ENCODE assay signal across 8 cellular contexts in the genomic region with DNA sequence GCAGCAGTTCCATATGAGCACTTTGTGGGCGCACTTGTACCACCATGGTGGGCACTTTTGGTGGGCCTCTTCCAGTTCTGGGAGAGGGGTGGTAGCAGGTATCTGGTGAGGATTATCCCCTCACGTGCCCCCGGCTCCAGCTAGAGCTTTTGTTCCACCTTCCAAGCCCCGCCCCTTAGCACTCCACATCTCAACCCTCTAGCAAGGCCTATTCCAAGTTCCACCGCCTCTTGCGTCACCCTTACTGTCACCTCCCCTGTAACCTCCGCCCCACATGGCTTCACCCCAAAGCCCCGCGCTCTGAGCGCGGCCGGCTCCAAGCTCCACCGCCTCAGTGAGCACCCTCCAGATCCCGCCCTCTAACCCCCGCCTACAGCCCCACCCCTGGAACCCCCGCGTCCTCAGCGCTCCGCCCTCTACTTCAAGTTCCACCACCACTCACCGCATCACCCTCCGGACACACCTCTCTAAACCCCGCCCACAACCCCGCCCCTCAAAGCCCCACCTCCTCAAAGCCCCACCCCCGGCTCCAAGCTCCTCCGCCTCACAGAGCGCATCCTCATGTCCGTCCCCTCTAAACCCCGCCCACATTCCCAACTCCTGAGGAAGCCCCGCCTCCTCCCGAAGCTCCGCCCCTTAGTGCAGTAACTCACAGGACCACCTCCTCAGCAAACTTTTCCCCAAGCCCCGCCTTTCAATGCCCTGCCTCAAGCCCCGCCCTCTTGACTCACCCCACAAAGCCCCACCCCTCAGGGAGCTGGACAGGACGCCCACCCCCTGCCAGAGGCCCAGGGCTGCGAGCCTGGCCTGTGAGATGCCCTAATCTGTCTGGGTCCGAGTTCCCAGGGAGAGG. TPM values are rescaled to one million over a fixed set of nuclear protein-coding genes. Genes with fewer than 3 reads are reported as not detected.
A peak's percentile ranks its signal among the peaks of the same experiment; 100 is the strongest.
DNase-seq lines count a peak whose midpoint lies in the region; ATAC-seq and TF ChIP-seq lines count a peak whose summit lies in the region.

No MANE protein-coding gene starts in this region.

- no peaks in the 10 kb centered on the region for H3K27me3 ChIP-seq in DND-41 (ENCODE audit: insufficient read depth, low read length, poor library complexity)
- no peaks in the 10 kb centered on the region for H3K27me3 ChIP-seq in MG63

- no peaks in the 10 kb centered on the region for H3K27me3 Mint-ChIP-seq in naive thymus-derived CD8-positive, alpha-beta T cell

- H3K9ac ChIP-seq in DND-41 (ENCODE audit: low read depth, low read length): no peak overlapping the region

- H3K4me1 ChIP-seq in DND-41 (ENCODE audit: insufficient read depth, low read length): no peaks in the 10 kb centered on the region

- H3K4me1 Mint-ChIP-seq in naive thymus-derived CD8-positive, alpha-beta T cell: peaks cover 5 to 14% (median 8%) of the 10 kb centered on the region in 4 donors

- H3K27ac Mint-ChIP-seq in naive thymus-derived CD8-positive, alpha-beta T cell: peak overlapping the region in 3 of 10 donors; percentile 44 to 81 (median 80)

- POLR2A ChIA-PET in naive thymus-derived CD8-positive, alpha-beta T cell (lab: Charles Lee): interaction anchor here (0.7 kb wide), 1 partner anchor 1063 kb away, joined by 3 read pairs; no protein-coding TSS in a partner anchor

- H3K27ac ChIP-seq in DND-41 (ENCODE audit: low read length): no peak overlapping the region

- peak; percentile 58 for ATAC-seq in DND-41 (ENCODE audit: insufficient read depth, low read depth)
- peak; percentile 65 for ATAC-seq in esophagus mucosa
- peak; percentile 73 to 83 for ATAC-seq in naive thymus-derived CD8-positive, alpha-beta T cell
- no peak for ATAC-seq in HG03095 (IDR thresholded peaks at IDR 0.05; ENCODE audit: unreplicated experiment)

- H3K36me3 Mint-ChIP-seq in naive thymus-derived CD8-positive, alpha-beta T cell: no peaks in the 10 kb centered on the region

- H3K4me3 Mint-ChIP-seq in naive thymus-derived CD8-positive, alpha-beta T cell: peak overlapping the region in 2 of 10 donors; percentile 14 to 15

- no peak for TF ChIP-seq CTCF in DND-41 (IDR thresholded peaks at IDR 0.05; ENCODE audit: borderline replicate concordance, extremely low read depth, low read length, poor library complexity, severe bottlenecking)

- H3K4me3 ChIP-seq in DND-41 (ENCODE audit: low read depth in 1 of 2, low read length in 2 of 2): no peak overlapping the region
- H3K4me3 ChIP-seq in MG63: no peak overlapping the region

- peak; percentile 47 for DNase-seq in DND-41
- peak; percentile 74 for DNase-seq in MG63
- DNase-seq in activated CD4-positive, CD25-positive, alpha-beta regulatory T cell treated with anti-CD3 and anti-CD28 coated beads, Interleukin-2, amount 50 U/mL, for 72 hours: peak; percentile 53
- peak in 4 of 10 donors; percentile 11 to 32 (median 20) for DNase-seq in naive thymus-derived CD8-positive, alpha-beta T cell
- DNase-seq in NCI-H2107 (lab: John Stamatoyannopoulos, UW): no peak
- DNase-seq in inferior parietal cortex (ENCODE audit: extremely low spot score): no peak

- H2AFZ ChIP-seq in DND-41 (ENCODE audit: low read depth, low read length): no peak overlapping the region

- H3K36me3 ChIP-seq in DND-41 (ENCODE audit: insufficient read depth, low read length) (no peaks in the 10 kb centered on the region), MG63 (no peaks in the 10 kb centered on the region)

- H3K79me2 ChIP-seq in DND-41 (ENCODE audit: insufficient read depth, low read length): no peaks in the 10 kb centered on the region

- H3K4me2 ChIP-seq in DND-41 (ENCODE audit: insufficient read depth, low read length): no peak overlapping the region

- H3K9me3 ChIP-seq in DND-41 (ENCODE audit: insufficient read depth, low read length, severe bottlenecking) (no peaks in the 10 kb centered on the region), MG63 (no peaks in the 10 kb centered on the region)

- 0 out of 2 replicates have a peak, but pooled peaks cover 3% of the 10 kb centered on the region for H4K20me1 ChIP-seq in DND-41 (ENCODE audit: insufficient read depth, low read length)

- no peaks in the 10 kb centered on the region for H3K9me3 Mint-ChIP-seq in naive thymus-derived CD8-positive, alpha-beta T cell

RNA-seq across cellular contexts. Expression of a gene that starts 11.1 kb away (rescaled TPM):
- total RNA-seq in MG63 (2014; rRNA removed; shearing (Covaris generic); ENCODE audit: low replicate concordance): not detected in 2 replicates
- total RNA-seq in esophagus mucosa: 0.12 TPM
- total RNA-seq in naive thymus-derived CD8-positive, alpha-beta T cell: under 1 TPM; 0.05 to 0.22 TPM
- not detected for polyA plus RNA-seq in naive thymus-derived CD8-positive, alpha-beta T cell

RNA-seq across cellular contexts. Expression of a gene that starts 29.4 kb away (rescaled TPM):
- total RNA-seq in MG63 (2014; rRNA removed; shearing (Covaris generic); ENCODE audit: low replicate concordance): not detected in 2 replicates
- 1.9 TPM for total RNA-seq in esophagus mucosa
- 10 to 100 TPM; 40.0 to 42.8 TPM for total RNA-seq in naive thymus-derived CD8-positive, alpha-beta T cell
- polyA plus RNA-seq in naive thymus-derived CD8-positive, alpha-beta T cell: 10 to 100 TPM; 14.5 to 21.9 (median 21.3) TPM

RNA-seq across cellular contexts. Expression of a gene that starts 36.6 kb away (rescaled TPM):
- not detected in 2 replicates for total RNA-seq in MG63 (2014; rRNA removed; shearing (Covaris generic); ENCODE audit: low replicate concordance)
- not detected for total RNA-seq in esophagus mucosa
- total RNA-seq in naive thymus-derived CD8-positive, alpha-beta T cell: under 1 TPM in 1 of 2 experiments, not detected in 1; 0.30 TPM
- 1 to 10 TPM; 3.4 to 4.6 (median 3.7) TPM for polyA plus RNA-seq in naive thymus-derived CD8-positive, alpha-beta T cell

RNA-seq across cellular contexts. Expression of a gene that starts 42.9 kb away (rescaled TPM):
- total RNA-seq in MG63 (2014; rRNA removed; shearing (Covaris generic); ENCODE audit: low replicate concordance): not detected in 2 replicates
- total RNA-seq in esophagus mucosa: not detected
- not detected for total RNA-seq in naive thymus-derived CD8-positive, alpha-beta T cell
- polyA plus RNA-seq in naive thymus-derived CD8-positive, alpha-beta T cell: not detected

RNA-seq across cellular contexts. Expression of a gene that starts 50.5 kb away (rescaled TPM):
- total RNA-seq in MG63 (2014; rRNA removed; shearing (Covaris generic); ENCODE audit: low replicate concordance): not detected in 2 replicates
- total RNA-seq in esophagus mucosa: not detected
- total RNA-seq in naive thymus-derived CD8-positive, alpha-beta T cell: not detected
- not detected for polyA plus RNA-seq in naive thymus-derived CD8-positive, alpha-beta T cell

Comparison
In these comparisons a context has a peak if more than half of its experiments do, and no peak if none do; other contexts are left out.
1. DNase-seq: peak in DND-41 (single experiment), MG63 (single experiment) and activated CD4-positive, CD25-positive, alpha-beta regulatory T cell treated with anti-CD3 and anti-CD28 coated beads, Interleukin-2, amount 50 U/mL, for 72 hours (single experiment); none in NCI-H2107 (single experiment) and inferior parietal cortex (single experiment).
2. RNA of a gene that starts 29.4 kb away (total RNA-seq): 40.0 to 42.8 TPM in naive thymus-derived CD8-positive, alpha-beta T cell; 1.9 TPM in esophagus mucosa (single experiment) and not detected in MG63; every median in the first group is over 10 times any median in the second.